ENCODE assay signal across 17 cellular contexts in the genomic region with DNA sequence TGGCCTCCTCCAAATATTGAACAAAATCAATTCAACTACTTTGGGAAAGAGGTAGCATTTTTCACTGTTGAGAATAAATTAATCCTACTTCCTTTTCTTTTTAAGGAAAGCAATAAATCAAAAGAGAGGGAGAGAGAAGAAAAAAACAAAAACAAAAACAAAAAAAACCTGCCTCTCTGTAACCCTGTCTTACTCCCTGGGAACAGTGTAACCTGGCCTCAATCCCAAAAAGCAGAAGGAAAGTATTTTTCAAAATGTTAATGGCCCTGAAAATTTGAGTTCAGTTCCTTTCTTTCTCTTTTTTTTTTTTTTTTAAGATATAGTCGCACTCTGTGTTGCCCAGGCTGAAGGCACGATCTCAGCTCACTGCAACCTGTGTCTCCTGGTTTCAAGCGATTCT.
"Had no signal": no experiment of that assay in that cellular context is flagged by ENCODE, and none has a peak within 500 bp of the region (broad histone marks: within the 10 kb centered on the region; RNA-seq: fewer than 3 reads in every experiment).

No MANE protein-coding gene starts in this region.

- H3K36me3 Mint-ChIP-seq: activated naive CD4-positive, alpha-beta T cell treated with anti-CD3 and anti-CD28 coated beads, Interleukin-2, amount 10 ng/mL, durations not matched to agents 7 days and 5 days; memory B cell; natural killer cell; T-cell had no signal

- H3K27me3 ChIP-seq: spleen had no signal

- H3K4me3 Mint-ChIP-seq: activated naive CD4-positive, alpha-beta T cell treated with anti-CD3 and anti-CD28 coated beads, Interleukin-2, amount 10 ng/mL, durations not matched to agents 7 days and 5 days; activated T-helper 17 cell treated with anti-CD3 and anti-CD28 coated beads, Interleukin-2, amount 50 U/mL, for 72 hours; memory B cell; natural killer cell; stimulated activated naive CD8-positive, alpha-beta T cell treated with anti-CD3 and anti-CD28 coated beads, Interleukin-15, amount 100 ng/mL, for 72 hours; T-cell had no signal

- H3K4me1 Mint-ChIP-seq: activated naive CD4-positive, alpha-beta T cell treated with anti-CD3 and anti-CD28 coated beads, Interleukin-2, amount 10 ng/mL, durations not matched to agents 7 days and 5 days; activated T-helper 17 cell treated with anti-CD3 and anti-CD28 coated beads, Interleukin-2, amount 50 U/mL, for 72 hours; memory B cell; stimulated activated naive CD8-positive, alpha-beta T cell treated with anti-CD3 and anti-CD28 coated beads, Interleukin-15, amount 100 ng/mL, for 72 hours; T-cell had no signal

- H3K27ac Mint-ChIP-seq: activated naive CD4-positive, alpha-beta T cell treated with anti-CD3 and anti-CD28 coated beads, Interleukin-2, amount 10 ng/mL, durations not matched to agents 7 days and 5 days; activated T-helper 17 cell treated with anti-CD3 and anti-CD28 coated beads, Interleukin-2, amount 50 U/mL, for 72 hours; memory B cell; natural killer cell; T-cell had no signal

- H3K36me3 ChIP-seq: neutrophil, spleen had no signal

- H3K4me2 ChIP-seq: SK-N-SH had no signal

- H3K27me3 Mint-ChIP-seq: stimulated activated naive CD8-positive, alpha-beta T cell treated with anti-CD3 and anti-CD28 coated beads, Interleukin-15, amount 100 ng/mL, for 72 hours had no signal

- H3K4me3 ChIP-seq: coronary artery, spleen had no signal

- H3K9me3 ChIP-seq: neutrophil, SK-N-SH had no signal

- DNase-seq: activated CD4-positive, alpha-beta T cell treated with anti-CD3 and anti-CD28 coated beads for 1 hour; activated CD4-positive, alpha-beta T cell treated with anti-CD3 and anti-CD28 coated beads, Interleukin-2, amount 50 U/mL, for 48 hours; activated naive CD4-positive, alpha-beta T cell treated with anti-CD3 and anti-CD28 coated beads, Interleukin-2, amount 10 ng/mL, durations not matched to agents 7 days and 5 days; central memory CD4-positive, alpha-beta T cell; effector CD8-positive, alpha-beta T cell; foreskin melanocyte; natural killer cell; SK-N-SH; spleen; stimulated activated naive CD8-positive, alpha-beta T cell treated with anti-CD3 and anti-CD28 coated beads, Interleukin-15, amount 100 ng/mL, for 72 hours; T-cell; T1000; trophoblast cell had no signal

- ATAC-seq: activated T-helper 17 cell treated with anti-CD3 and anti-CD28 coated beads, Interleukin-2, amount 50 U/mL, for 72 hours; natural killer cell; stimulated activated naive CD8-positive, alpha-beta T cell treated with anti-CD3 and anti-CD28 coated beads, Interleukin-15, amount 100 ng/mL, for 72 hours; T-cell had no signal

- H3K27ac ChIP-seq: neutrophil had no signal

- H3K9me3 Mint-ChIP-seq: activated naive CD4-positive, alpha-beta T cell treated with anti-CD3 and anti-CD28 coated beads, Interleukin-2, amount 10 ng/mL, durations not matched to agents 7 days and 5 days; activated T-helper 17 cell treated with anti-CD3 and anti-CD28 coated beads, Interleukin-2, amount 50 U/mL, for 72 hours; memory B cell; natural killer cell had no signal

- H3K9ac ChIP-seq: SK-N-SH had no signal
